Comparison of ENCODE assay signal across 15 cellular contexts in genomic region chr5:139038618-139039305, GRCh38.
A peak's percentile ranks its signal among the peaks of the same experiment; 100 is the strongest.
DNase-seq lines count a peak whose midpoint lies in the region; FAIRE-seq and TF ChIP-seq lines count a peak whose summit lies in the region.
"Had no signal": no experiment of that assay in that cellular context is flagged by ENCODE, and none has a peak within 500 bp of the region (broad histone marks: within the 10 kb centered on the region; RNA-seq: fewer than 3 reads in every experiment).

No MANE protein-coding gene starts in this region.

- no peak overlapping the region for H3K4me3 ChIP-seq in brain microvascular endothelial cell (ENCODE audit: low read depth, low read length)
- H3K4me3 ChIP-seq in kidney epithelial cell (ENCODE audit: low read depth, low read length) = no peak overlapping the region
- H3K4me3 ChIP-seq: BLaER1, upper lobe of left lung had no signal

- FAIRE-seq in HTR-8/SVneo (lab: Jason Lieb, UNC) = peak; percentile 44
- FAIRE-seq: endometrium had no signal

- in situ Hi-C loops in brain microvascular endothelial cell (cut with HindIII; ENCODE audit: low pct_ligation_motif_present, low sequenced_read_pairs) = no loop called here

- H3K36me3 ChIP-seq in brain microvascular endothelial cell (replicated peaks) (no peaks in the 10 kb centered on the region), kidney epithelial cell (ENCODE audit: control insufficient read depth, insufficient read depth, low read length) (no peaks in the 10 kb centered on the region)

- DNase-seq in ELF-1 (ENCODE audit: low read depth, low spot score) = peak; percentile 32
- DNase-seq in HTR-8/SVneo (ENCODE audit: insufficient read length, low spot score) = no peak
- DNase-seq in brain microvascular endothelial cell = no peak
- DNase-seq in kidney epithelial cell (ENCODE audit: low read depth) = no peak
- no peak for DNase-seq in kidney glomerular epithelial cell (lab: John Stamatoyannopoulos, UW)
- no peak for DNase-seq in DMS114 treated with DMSO at 0.1 percent for 48 hours (lab: John Stamatoyannopoulos, UW; ENCODE audit: unreplicated experiment)
- no peak for DNase-seq in caudate nucleus (lab: John Stamatoyannopoulos, UW)
- DNase-seq in CD1c-positive myeloid dendritic cell (ENCODE audit: extremely low spot score) = no peak
- DNase-seq: activated naive CD4-positive, alpha-beta T cell treated with Interleukin-2 at 50 U/mL for 16 hours; central memory CD4-positive, alpha-beta T cell; NCI-H2081; stimulated activated CD8-positive, alpha-beta memory T cell treated with anti-CD3 and anti-CD28 coated beads, Interleukin-4, amount 100 ng/mL, for 48 hours; upper lobe of left lung had no signal

- H3K27me3 ChIP-seq in brain microvascular endothelial cell (replicated peaks) (no peaks in the 10 kb centered on the region), kidney epithelial cell (ENCODE audit: control insufficient read depth, insufficient read depth, low read length) (no peaks in the 10 kb centered on the region)
- H3K27me3 ChIP-seq: BLaER1, upper lobe of left lung had no signal

- H3K27ac ChIP-seq in brain microvascular endothelial cell (no peak overlapping the region), caudate nucleus (ENCODE audit: low read depth, low read length) (no peak overlapping the region)
- H3K27ac ChIP-seq: BLaER1, upper lobe of left lung had no signal

- TF ChIP-seq CTCF in brain microvascular endothelial cell (IDR thresholded peaks at IDR 0.05; ENCODE audit: low read depth, low read length, missing control alignments) (peak; percentile 40), kidney epithelial cell (IDR thresholded peaks at IDR 0.05; ENCODE audit: insufficient read depth, low read length, poor library complexity, severe bottlenecking) (peak; percentile 5)
